1 cellular context compared by ENCODE assay signal in genomic region chr6:105596284-105596755, GRCh38.
A peak's percentile ranks its signal among the peaks of the same experiment; 100 is the strongest.
TF ChIP-seq lines count a peak whose summit lies in the region.

No MANE protein-coding gene starts in this region.

TF ChIP-seq in A549, 52 proteins besides CTCF, POLR2A, EP300 and RAD21 (continued from another document):
- TF ChIP-seq BCL3 (IDR thresholded peaks at IDR 0.05) (peak; percentile 62; the same call in 1 of the 3 replicates), ZSCAN20 (CRISPR knock-in tag; IDR thresholded peaks at IDR 0.05) (0 out of 2 replicates have a peak, but pooled peaks have one; percentile 40), FOSL2 (IDR thresholded peaks at IDR 0.05) (peak; percentile 70), FOSL2 (CRISPR knock-in tag; IDR thresholded peaks at IDR 0.05) (peak; percentile 94), SREBF2 (IDR thresholded peaks at IDR 0.05) (no peak), ZFP36 (IDR thresholded peaks at IDR 0.05; ENCODE audit: borderline replicate concordance, partially characterized antibody) (no peak), ESRRA (IDR thresholded peaks at IDR 0.05; ENCODE audit: borderline replicate concordance, low read length) (no peak)
TF ChIP-seq in A549: peak in this region for 16.
